In genomic region chr18:32902566-32903330, GRCh38 we compare ENCODE assay signal across 18 cellular contexts.
"Had no signal": no experiment of that assay in that cellular context is flagged by ENCODE, and none has a peak within 500 bp of the region (broad histone marks: within the 10 kb centered on the region; RNA-seq: fewer than 3 reads in every experiment).

No MANE protein-coding gene starts in this region.

- H3K9me3 ChIP-seq: sigmoid colon, suprapubic skin, thyroid gland had no signal

- H3K27ac Mint-ChIP-seq: natural killer cell, type B pancreatic cell had no signal

- H3K4me3 Mint-ChIP-seq: natural killer cell, neural crest cell, type B pancreatic cell had no signal

- H3K27ac ChIP-seq: dorsolateral prefrontal cortex, heart left ventricle, sigmoid colon, skin epidermis, suprapubic skin, thyroid gland had no signal

- H3K36me3 ChIP-seq: heart left ventricle, sigmoid colon, suprapubic skin, thyroid gland had no signal

- H3K27me3 ChIP-seq: heart left ventricle, sigmoid colon, suprapubic skin, thyroid gland had no signal

- DNase-seq: cortex of kidney; dorsolateral prefrontal cortex; effector CD8-positive, alpha-beta T cell; foreskin melanocyte; heart left ventricle; hypothalamus; kidney glomerular epithelial cell; natural killer cell; posterior cingulate gyrus; sigmoid colon; stimulated activated CD4-positive, alpha-beta T cell treated with anti-CD3 and anti-CD28 coated beads, Interleukin-2, amount 100 ng/mL, for 24 hours; stimulated activated CD4-positive, alpha-beta T cell treated with anti-CD3 and anti-CD28 coated beads, Interleukin-4, amount 100 ng/mL, for 4 hours; stimulated activated naive CD4-positive, alpha-beta T cell treated with Interleukin-2 at 50 U/mL for 16 hours; thyroid gland had no signal

- H3K4me1 ChIP-seq: heart left ventricle, sigmoid colon, suprapubic skin had no signal

- H3K4me3 ChIP-seq: dorsolateral prefrontal cortex, heart left ventricle, sigmoid colon, skin epidermis, suprapubic skin, thyroid gland had no signal

- H3K27me3 Mint-ChIP-seq: type B pancreatic cell had no signal

- H3K4me1 Mint-ChIP-seq: natural killer cell had no signal

- H3K36me3 Mint-ChIP-seq: natural killer cell, type B pancreatic cell had no signal

- ATAC-seq: heart left ventricle, natural killer cell had no signal

- H3K9me3 Mint-ChIP-seq: type B pancreatic cell had no signal
